8 cellular contexts compared by ENCODE assay signal in the genomic region with DNA sequence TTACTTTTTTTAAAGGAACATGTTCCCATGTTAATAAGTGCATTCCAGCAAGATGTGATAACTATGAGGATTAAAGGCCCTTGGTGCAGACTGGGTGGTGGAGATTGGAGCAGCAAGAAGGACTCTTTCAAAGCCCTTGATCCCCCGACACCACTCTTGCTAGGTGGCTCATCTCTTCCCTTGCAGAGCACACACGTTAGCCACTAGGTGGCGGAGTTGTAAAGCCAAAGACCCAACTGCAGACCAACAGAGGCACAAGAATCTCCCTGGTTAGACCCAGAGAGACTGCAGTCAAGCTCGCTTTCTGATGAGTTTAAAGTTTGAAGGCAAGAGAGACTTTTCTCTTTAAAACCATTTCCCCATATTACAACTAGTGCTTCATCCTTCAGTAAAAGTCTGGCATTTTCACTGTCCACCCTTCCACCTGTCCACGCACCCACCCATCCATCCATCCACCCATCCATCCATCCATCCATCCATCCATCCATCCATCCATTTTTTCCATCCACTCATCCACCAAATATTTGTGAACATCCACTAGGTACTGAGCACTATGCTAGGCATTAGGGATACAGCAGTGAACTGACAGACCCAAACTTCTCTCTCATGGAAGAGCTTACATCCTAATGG.
A peak's percentile ranks its signal among the peaks of the same experiment; 100 is the strongest.
DNase-seq lines count a peak whose midpoint lies in the region; TF ChIP-seq lines count a peak whose summit lies in the region.

No MANE protein-coding gene starts in this region.

- intact Hi-C loops in spleen (cut with DNase I; ENCODE audit: low total_unique reads), result loop anchor here (10.0 kb wide), 1 partner anchor 494 kb away; a partner anchor contains a TSS

- peaks cover 0 to 19% (median 0%) of the 10 kb centered on the region in 7 donors for H3K27me3 ChIP-seq in spleen (replicated peaks in 1 of 7)

- H3K4me3 ChIP-seq in astrocyte of the cerebellum (ENCODE audit: low read depth, low read length), result no peak overlapping the region
- H3K4me3 ChIP-seq in spleen, result no peak overlapping the region

- TF ChIP-seq CTCF in astrocyte of the cerebellum (IDR thresholded peaks at IDR 0.05; ENCODE audit: low read depth, low read length, missing control alignments), result peak; percentile 94
- TF ChIP-seq CTCF in spleen (IDR thresholded peaks at IDR 0.05 in 8 of 11, conservative IDR thresholded peaks at IDR 0.05 in 3 of 11), result peak in 10 of 11 experiments; percentile 24 to 84 (median 64)

- DNase-seq in DMS53 treated with DMSO at 0.1 percent for 48 hours (lab: John Stamatoyannopoulos, UW; ENCODE audit: unreplicated experiment) (peak; percentile 81), H4 (ENCODE audit: low spot score) (peak; percentile 88), NCI-H1092 treated with DMSO at 0.1 percent for 48 hours (lab: John Stamatoyannopoulos, UW) (peak; percentile 43), SW480 (ENCODE audit: low spot score) (peak; percentile 85), astrocyte of the cerebellum (ENCODE audit: low read depth) (peak; percentile 81), hypothalamus (lab: John Stamatoyannopoulos, UW) (peak in 41 of 51 donors; percentile 4 to 77 (median 34)), spleen (no peak), GF-D8 (lab: John Stamatoyannopoulos, UW) (no peak)

- no peaks in the 10 kb centered on the region for H3K9me3 ChIP-seq in spleen

- 22 to 29% (median 27%) methylated on average over 5 of the region's 5 CpGs for WGBS in spleen, 5 donors

- H3K27ac ChIP-seq in spleen, result no peak overlapping the region

- no peaks in the 10 kb centered on the region for H3K36me3 ChIP-seq in spleen

- in situ Hi-C loops in astrocyte of the cerebellum (cut with HindIII; ENCODE audit: low sequenced_read_pairs), result no loop called here

- H3K4me1 ChIP-seq in spleen, result no peaks in the 10 kb centered on the region

- TF ChIP-seq POLR2A in spleen (IDR thresholded peaks at IDR 0.05), result no peak

Comparison
In these comparisons a context has a peak if more than half of its experiments do, and no peak if none do; other contexts are left out.
1. DNase-seq: peak in DMS53 treated with DMSO at 0.1 percent for 48 hours (single experiment), H4 (single experiment), NCI-H1092 treated with DMSO at 0.1 percent for 48 hours (single experiment), SW480 (single experiment), astrocyte of the cerebellum (single experiment) and hypothalamus (41 of 51); none in spleen (single experiment) and GF-D8 (single experiment).